ENCODE assay signal across 15 cellular contexts in genomic region chr22:44638966-44639739, GRCh38.
DNase-seq lines count a peak whose midpoint lies in the region; TF ChIP-seq lines count a peak whose summit lies in the region.
"Had no signal": no experiment of that assay in that cellular context is flagged by ENCODE, and none has a peak within 500 bp of the region (broad histone marks: within the 10 kb centered on the region; RNA-seq: fewer than 3 reads in every experiment).

No MANE protein-coding gene starts in this region.

- H3K4me1 ChIP-seq in transverse colon, result peaks cover 0 to 7% (median 0%) of the 10 kb centered on the region in 4 donors
- H3K4me1 ChIP-seq: Peyer's patch had no signal

- H3K27me3 ChIP-seq in transverse colon, result no peaks in the 10 kb centered on the region
- H3K27me3 ChIP-seq: Peyer's patch had no signal

- in situ Hi-C loops in transverse colon (cut with MboI; ENCODE audit: low pct_ligation_motif_present in 1 of 4, low pct_unique_long_range_greater_than_20kb in 1 of 4, low sequenced_read_pairs in 3 of 4) (loop anchor here in 1 of 4 donors (10.0 kb wide), 1 partner anchor 644 kb away; no protein-coding TSS in a partner anchor), G401 (cut with HindIII; ENCODE audit: low sequenced_read_pairs) (no loop called here)

- peak; percentile 19 for TF ChIP-seq EP300 in transverse colon (IDR thresholded peaks at IDR 0.05; ENCODE audit: low read depth)

- intact Hi-C loops in transverse colon (cut with DNase I; ENCODE audit: low total_unique reads), result no loop called here

- H3K27ac ChIP-seq in transverse colon, result peak overlapping the region in 2 of 4 donors; percentile 8 to 28

- no peaks in the 10 kb centered on the region for H3K36me3 ChIP-seq in transverse colon
- H3K36me3 ChIP-seq: Peyer's patch had no signal

- TF ChIP-seq POLR2A in transverse colon (IDR thresholded peaks at IDR 0.05), result no peak

- no peaks in the 10 kb centered on the region for H3K9me3 ChIP-seq in transverse colon
- H3K9me3 ChIP-seq: Peyer's patch had no signal

- DNase-seq in NCI-H2227 treated with DMSO at 0.1 percent for 48 hours (lab: John Stamatoyannopoulos, UW), result peak; percentile 5
- DNase-seq in NCI-H2227 (lab: John Stamatoyannopoulos, UW; ENCODE audit: unreplicated experiment), result no peak
- DNase-seq in fibroblast of mammary gland (ENCODE audit: low read depth), result peak; percentile 58
- DNase-seq in midbrain (lab: John Stamatoyannopoulos, UW), result peak; percentile 36
- no peak for DNase-seq in transverse colon
- no peak for DNase-seq in NCI-H1105 (lab: John Stamatoyannopoulos, UW)
- DNase-seq in G401 (ENCODE audit: low spot score), result no peak
- no peak for DNase-seq in RPMI8226
- DNase-seq: 8988T; activated T-cell treated with anti-CD3 and anti-CD28 coated beads, Interleukin-2, amount 50 U/mL, for 72 hours; cortex of kidney; naive B cell; NCI-H2081 treated with DMSO at 0.1 percent for 48 hours; stimulated activated CD4-positive, alpha-beta T cell treated with anti-CD3 and anti-CD28 coated beads, Interleukin-4, amount 100 ng/mL, for 24 hours had no signal

- no peak for TF ChIP-seq CTCF in fibroblast of mammary gland (conservative IDR thresholded peaks at IDR 0.05; ENCODE audit: control insufficient read depth, insufficient read depth, low read depth, low read length)
- no peak for TF ChIP-seq CTCF in transverse colon (IDR thresholded peaks at IDR 0.05)

- 77 to 81% methylated on average over 7 to 32 of the region's 32 CpGs for WGBS in transverse colon (ENCODE audit: low coverage in 1 of 2), 2 donors

- no peak overlapping the region for H3K4me3 ChIP-seq in fibroblast of mammary gland (ENCODE audit: control insufficient read depth, low read depth, low read length)
- H3K4me3 ChIP-seq in transverse colon, result no peak overlapping the region
- H3K4me3 ChIP-seq: Peyer's patch had no signal

Comparison
In these comparisons a context has a peak if more than half of its experiments do, and no peak if none do; other contexts are left out.
1. DNase-seq: peak in NCI-H2227 treated with DMSO at 0.1 percent for 48 hours (single experiment), fibroblast of mammary gland (single experiment) and midbrain (single experiment); none in NCI-H2227 (single experiment), transverse colon (single experiment), NCI-H1105 (single experiment), G401 (single experiment) and RPMI8226 (single experiment).